Comparison of ENCODE assay signal across 8 cellular contexts in genomic region chr1:234478481-234479309, GRCh38. TPM values are rescaled to one million over a fixed set of nuclear protein-coding genes. Genes with fewer than 3 reads are reported as not detected.
A peak's percentile ranks its signal among the peaks of the same experiment; 100 is the strongest.
DNase-seq lines count a peak whose midpoint lies in the region; TF ChIP-seq lines count a peak whose summit lies in the region.

Gene TARBP1 (minus strand): TSS chr1:234479179. CDS start chr1:234479103, 76 bp downstream.

- H3K9me3 ChIP-seq in SU-DHL-6 (ENCODE audit: insufficient read depth, low read length): no peaks in the 10 kb centered on the region

- H3K27me3 Mint-ChIP-seq in HFFc6 (ENCODE audit: insufficient read depth) (peaks cover 2% of the 10 kb centered on the region), type B pancreatic cell (peaks cover 19% of the 10 kb centered on the region)

- peak within 1 kb of the TSS; percentile 80 for H3K4me3 ChIP-seq in SU-DHL-6 (ENCODE audit: insufficient read depth, low read length, poor library complexity, severe bottlenecking)

- H3K27ac Mint-ChIP-seq in HFFc6 (no peak within 1 kb of the TSS), type B pancreatic cell (peak within 1 kb of the TSS; percentile 83)

- H3K36me3 Mint-ChIP-seq in HFFc6 (ENCODE audit: low read depth) (no peaks in the 10 kb centered on the region), type B pancreatic cell (peaks cover 4% of the 10 kb centered on the region)

- H4K20me1 ChIP-seq in SU-DHL-6 (ENCODE audit: low read depth, low read length): no peaks in the 10 kb centered on the region

- peak; percentile 60 for DNase-seq in HFFc6
- peak; percentile 84 for DNase-seq in NAMALWA (ENCODE audit: low spot score)
- DNase-seq in activated naive CD8-positive, alpha-beta T cell treated with anti-CD3 and anti-CD28 coated beads, Interleukin-2, amount 50 U/mL, for 16 hours (ENCODE audit: low read depth, low spot score): peak; percentile 33
- DNase-seq in cardiac septum (ENCODE audit: low spot score): peak; percentile 86
- peak; percentile 43 to 94 (median 60) for DNase-seq in posterior cingulate gyrus
- DNase-seq in type B pancreatic cell (ENCODE audit: extremely low spot score, unreplicated experiment): peak; percentile 83

- no peaks in the 10 kb centered on the region; the same call in none of the 2 replicates for H3F3A ChIP-seq in SU-DHL-6 (ENCODE audit: insufficient read depth)

- H3K79me2 ChIP-seq in SU-DHL-6 (ENCODE audit: insufficient read depth, low read length): peaks cover 42% of the 10 kb centered on the region

- TF ChIP-seq CTCF in GM12872 (IDR thresholded peaks at IDR 0.05; ENCODE audit: insufficient read depth, low read depth, low read length) (peak; percentile 20; the same call in 1 of the 3 replicates), HFFc6 (IDR thresholded peaks at IDR 0.05) (peak; percentile 24; the same call in 1 of the 2 replicates), SU-DHL-6 (IDR thresholded peaks at IDR 0.05; ENCODE audit: insufficient read depth, low read length, poor library complexity, severe bottlenecking) (no peak), type B pancreatic cell (conservative IDR thresholded peaks at IDR 0.05) (peak; percentile 33)

- peak within 1 kb of the TSS; percentile 65 for H3K9ac ChIP-seq in SU-DHL-6 (ENCODE audit: low read length)

- H3K4me3 Mint-ChIP-seq in HFFc6 (peak within 1 kb of the TSS; percentile 86), type B pancreatic cell (peak within 1 kb of the TSS; percentile 90)

- H3K27me3 ChIP-seq in SU-DHL-6 (ENCODE audit: low read length): no peaks in the 10 kb centered on the region

- H3K4me1 Mint-ChIP-seq in HFFc6 (ENCODE audit: low read depth): peaks cover 30% of the 10 kb centered on the region
- peaks cover 25% of the 10 kb centered on the region for H3K4me1 Mint-ChIP-seq in type B pancreatic cell (ENCODE audit: unreplicated experiment)

- H2AFZ ChIP-seq in SU-DHL-6 (ENCODE audit: low read depth, low read length, severe bottlenecking): peak within 1 kb of the TSS; percentile 73

- intact Hi-C loops in cardiac septum (cut with DNase I): loop anchor here (5.0 kb wide), 1 partner anchor 106 kb away; the partner anchor contains the start of gene COA6
- intact Hi-C loops in posterior cingulate gyrus (cut with DNase I): no loop called here

- peak within 1 kb of the TSS; percentile 84 for H3K27ac ChIP-seq in SU-DHL-6 (ENCODE audit: low read depth, low read length)

- H3K9me3 Mint-ChIP-seq in HFFc6: no peaks in the 10 kb centered on the region
- no peaks in the 10 kb centered on the region for H3K9me3 Mint-ChIP-seq in type B pancreatic cell

- no peaks in the 10 kb centered on the region for H3K9me2 ChIP-seq in SU-DHL-6 (replicated peaks; ENCODE audit: insufficient read depth, low read length)

- H3K36me3 ChIP-seq in SU-DHL-6 (ENCODE audit: low read length): no peaks in the 10 kb centered on the region

- peak within 1 kb of the TSS; percentile 87 for H3K4me2 ChIP-seq in SU-DHL-6 (ENCODE audit: low read depth, low read length, poor library complexity, severe bottlenecking)

RNA-seq across cellular contexts. Expression of gene TARBP1, which starts in this region (rescaled TPM):
- total RNA-seq in HFFc6 (2021; fragmentation: NEBNext Ultra II Directional; extraction: Animal tissue kit (Norgen Biotek cat#: 25700)): 10 to 100 TPM in 4 of 6 experiments, 1 to 10 TPM in 2; 8.1 to 12.8 (median 11.0) TPM
- 9.1 TPM for total RNA-seq in cardiac septum
- total RNA-seq in type B pancreatic cell (ENCODE audit: low replicate concordance): 22.2 and 38.1 TPM in 2 replicates

Comparison
In these comparisons a context has a peak if more than half of its experiments do, and no peak if none do; other contexts are left out.
1. Peak in every context shown above with its lines: DNase-seq, H3K4me3 ChIP-seq and H3K27ac ChIP-seq.
2. DNase-seq: peak in every context shown above with its lines; median percentile 86 in cardiac septum; 84 in NAMALWA; 83 in type B pancreatic cell; 60 in HFFc6; 60 in posterior cingulate gyrus; 33 in activated naive CD8-positive, alpha-beta T cell treated with anti-CD3 and anti-CD28 coated beads, Interleukin-2, amount 50 U/mL, for 16 hours.